ENCODE assay signal across 11 cellular contexts in genomic region chr1:46934852-46935251, GRCh38. TPM values are rescaled to one million over a fixed set of nuclear protein-coding genes. Genes with fewer than 3 reads are reported as not detected.
A peak's percentile ranks its signal among the peaks of the same experiment; 100 is the strongest.
DNase-seq lines count a peak whose midpoint lies in the region; ATAC-seq and TF ChIP-seq lines count a peak whose summit lies in the region.
"Not testable (repeated sequence)": the region's sequence is repeated elsewhere in the genome, so short reads cannot be mapped to it uniquely, and the experiment has no call there.
"Had no signal": no experiment of that assay in that cellular context is flagged by ENCODE, and none has a peak within 500 bp of the region (broad histone marks: within the 10 kb centered on the region; RNA-seq: fewer than 3 reads in every experiment).

No MANE protein-coding gene starts in this region.

- H3F3A ChIP-seq in neural progenitor cell (ENCODE audit: low read depth) = not testable (repeated sequence)

- H3K4me3 Mint-ChIP-seq in HFFc6, neural progenitor cell: not testable (repeated sequence)

- peaks cover 48% of the 10 kb centered on the region for H3K9me3 Mint-ChIP-seq in HFFc6
- H3K9me3 Mint-ChIP-seq in neural progenitor cell = not testable (repeated sequence)

- H3K9me3 ChIP-seq in OCI-LY3 (ENCODE audit: insufficient read depth, low read length); neural progenitor cell (ENCODE audit: low read depth); upper lobe of left lung: not testable (repeated sequence)

- not testable (repeated sequence) for H3K27me3 ChIP-seq in OCI-LY3 (ENCODE audit: low read depth, low read length); neural progenitor cell; upper lobe of left lung

- H2AFZ ChIP-seq in OCI-LY3 (ENCODE audit: low read depth, low read length) = not testable (repeated sequence)
- peak overlapping the region; percentile 76 for H2AFZ ChIP-seq in neural progenitor cell (replicated peaks)

- H3K27ac ChIP-seq in OCI-LY3 (ENCODE audit: low read length); neural progenitor cell; upper lobe of left lung: not testable (repeated sequence)

- H3K4me1 ChIP-seq in OCI-LY3 (ENCODE audit: low read length); neural progenitor cell; upper lobe of left lung: not testable (repeated sequence)

- H3K27me3 Mint-ChIP-seq in HFFc6 (ENCODE audit: insufficient read depth); neural progenitor cell (ENCODE audit: insufficient read depth, low read depth): not testable (repeated sequence)

- H3K4me2 ChIP-seq in OCI-LY3 (ENCODE audit: low read length); neural progenitor cell: not testable (repeated sequence)

- peak; percentile 19 for DNase-seq in DMS53 treated with DMSO at 0.1 percent for 48 hours (lab: John Stamatoyannopoulos, UW; ENCODE audit: unreplicated experiment)
- DNase-seq in HFFc6 = not testable (repeated sequence)
- DNase-seq in astrocyte of the hippocampus (ENCODE audit: low read depth, low spot score) = peak; percentile 3
- DNase-seq in epithelial cell of esophagus (ENCODE audit: low read depth) = peak; percentile 4
- peak; percentile 51 for DNase-seq in iPS-NIHi7 (ENCODE audit: extremely low spot score)
- DNase-seq in neural progenitor cell (ENCODE audit: low spot score) = peak; percentile 59
- DNase-seq in upper lobe of left lung = peak; percentile 29 to 55

- WGBS in upper lobe of left lung, 2 donors = 26 to 40% methylated on average over 8 of the region's 8 CpGs

- H3K36me3 ChIP-seq in OCI-LY3 (replicated peaks; ENCODE audit: low read depth, low read length); neural progenitor cell; upper lobe of left lung: not testable (repeated sequence)

- H3K9ac ChIP-seq in OCI-LY3 (ENCODE audit: low read length); neural progenitor cell: not testable (repeated sequence)

- H3K79me2 ChIP-seq in OCI-LY3 (ENCODE audit: low read length); neural progenitor cell (ENCODE audit: low read depth): not testable (repeated sequence)

- H4K20me1 ChIP-seq in OCI-LY3 (ENCODE audit: insufficient read depth, low read length); neural progenitor cell (ENCODE audit: low read depth): not testable (repeated sequence)

- H3K27ac Mint-ChIP-seq in HFFc6, neural progenitor cell: not testable (repeated sequence)

- ATAC-seq in upper lobe of left lung (ENCODE audit: low FRiP score in 2 of 2) = peak; percentile 38 to 65

- not testable (repeated sequence) for TF ChIP-seq POLR2A in upper lobe of left lung (IDR thresholded peaks at IDR 0.05)

- TF ChIP-seq EP300 in upper lobe of left lung (IDR thresholded peaks at IDR 0.05) = not testable (repeated sequence)

- not testable (repeated sequence) for H3K36me3 Mint-ChIP-seq in HFFc6 (ENCODE audit: low read depth); neural progenitor cell

- H3K4me3 ChIP-seq in OCI-LY3 (ENCODE audit: low read length); epithelial cell of esophagus (ENCODE audit: low read length); neural progenitor cell; upper lobe of left lung: not testable (repeated sequence)

- H3K4me1 Mint-ChIP-seq in HFFc6 (ENCODE audit: low read depth); neural progenitor cell: not testable (repeated sequence)

- TF ChIP-seq CTCF in HFFc6 (IDR thresholded peaks at IDR 0.05) (peak; percentile 28; the same call in 1 of the 2 replicates), OCI-LY3 (IDR thresholded peaks at IDR 0.05; ENCODE audit: low read depth, low read length) (peak; percentile 10), epithelial cell of esophagus (IDR thresholded peaks at IDR 0.05; ENCODE audit: insufficient read depth, low read depth, low read length, missing control alignments) (peak; percentile 44), neural progenitor cell (IDR thresholded peaks at IDR 0.05) (peak; percentile 67), upper lobe of left lung (IDR thresholded peaks at IDR 0.05) (peak; percentile 14 to 58 (median 44))

RNA-seq across cellular contexts. Expression of gene CYP4A11, which starts 6.4 kb away (rescaled TPM):
- total RNA-seq in HFFc6 (2021; fragmentation: NEBNext Ultra II Directional; extraction: Animal tissue kit (Norgen Biotek cat#: 25700)) = not detected
- total RNA-seq in neural progenitor cell (ENCODE audit: low replicate concordance) (not detected in 2 replicates), upper lobe of left lung (under 1 TPM in 1 of 6 donors, not detected in 5; 0.14 TPM)
- total RNA-seq: activated T-helper 1 cell treated with anti-CD3 and anti-CD28 coated beads, Interleukin-12 subunit alpha, Interleukin-12 subunit beta, Interleukin-2, Interleukin-4 antibody, amounts not matched to agents 30 ng/mL and 10 ng/mL and 1 ng/mL, durations not matched to agents 14 hours and 24 hours and 36 hours; naive thymus-derived CD4-positive, alpha-beta T cell; smooth muscle cell had no signal

Comparison
In these comparisons a context has a peak if more than half of its experiments do, and no peak if none do; other contexts are left out.
1. CTCF ChIP-seq: peak in every context shown above with its lines; median percentile 67 in neural progenitor cell; 44 in upper lobe of left lung; 44 in epithelial cell of esophagus; 28 in HFFc6; 10 in OCI-LY3.